In the genomic region with DNA sequence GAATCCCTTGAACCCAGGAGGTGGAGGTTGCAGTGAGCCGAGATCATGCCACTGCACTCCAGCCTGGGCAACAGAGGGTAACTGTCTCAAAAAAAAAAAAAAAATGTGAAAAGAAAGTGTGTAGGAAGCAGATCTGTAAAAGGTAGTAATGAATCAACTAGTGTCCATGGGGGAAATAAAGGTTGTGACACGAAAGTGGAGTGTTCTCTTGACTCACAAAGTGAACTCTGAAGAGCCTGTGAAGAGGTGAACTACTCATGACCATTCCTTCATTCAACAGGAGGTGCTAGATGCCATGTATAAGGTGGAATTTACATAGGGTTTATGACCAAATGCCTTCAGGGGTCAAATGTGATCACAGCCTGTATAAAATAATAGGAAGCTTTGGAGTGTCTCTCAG, we compare ENCODE assay signal across 27 cellular contexts. TPM values are rescaled to one million over a fixed set of nuclear protein-coding genes. Genes with fewer than 3 reads are reported as not detected.
DNase-seq lines count a peak whose midpoint lies in the region; FAIRE-seq and TF ChIP-seq lines count a peak whose summit lies in the region.
"Had no signal": no experiment of that assay in that cellular context is flagged by ENCODE, and none has a peak within 500 bp of the region (broad histone marks: within the 10 kb centered on the region; RNA-seq: fewer than 3 reads in every experiment).

No MANE protein-coding gene starts in this region.

- no peak for DNase-seq in activated naive CD4-positive, alpha-beta T cell treated with anti-CD3 and anti-CD28 coated beads, Interleukin-2, amount 10 ng/mL, durations not matched to agents 7 days and 5 days
- DNase-seq in OCI-LY7 (ENCODE audit: low spot score) (no peak), H1 (ENCODE audit: low read depth in 1 of 2, low spot score in 2 of 2) (no peak), progenitor cell of endocrine pancreas (ENCODE audit: low spot score, unreplicated experiment) (no peak), glomerular visceral epithelial cell (ENCODE audit: extremely low spot score) (no peak), GOT3 (lab: John Stamatoyannopoulos, UW) (no peak)
- DNase-seq: amygdala; DND-41; foreskin melanocyte; GF-D8; heart right ventricle; Karpas-422; kidney; NCI-H1417; NCI-H2029; NCI-H510A treated with DMSO at 0.1 percent for 48 hours; nucleus accumbens; sigmoid colon; stimulated activated CD4-positive, alpha-beta T cell treated with anti-CD3 and anti-CD28 coated beads, Interleukin-12 subunit alpha, Interleukin-12 subunit beta, amount 100 ng/mL, for 4 hours; stimulated activated CD4-positive, alpha-beta T cell treated with anti-CD3 and anti-CD28 coated beads, Interleukin-2, amount 100 ng/mL, for 48 hours; SW 1271; T1000; transverse colon had no signal

- no peak overlapping the region for H2BK20ac ChIP-seq in H1 (ENCODE audit: low read length)

- no peak for TF ChIP-seq POLR2A in H1 (IDR thresholded peaks at IDR 0.05; ENCODE audit: control extremely low read depth in 1 of 2, low read depth in 2 of 2, low read length in 2 of 2)

- H3K36me3 Mint-ChIP-seq in activated naive CD4-positive, alpha-beta T cell treated with anti-CD3 and anti-CD28 coated beads, Interleukin-2, amount 50 U/mL, for 24 hours, result peaks cover 15% of the 10 kb centered on the region
- peaks cover 30% of the 10 kb centered on the region for H3K36me3 Mint-ChIP-seq in activated naive CD4-positive, alpha-beta T cell treated with anti-CD3 and anti-CD28 coated beads, Interleukin-2, amount 10 ng/mL, durations not matched to agents 7 days and 5 days
- peaks cover 16% of the 10 kb centered on the region for H3K36me3 Mint-ChIP-seq in stimulated activated naive CD8-positive, alpha-beta T cell treated with anti-CD3 and anti-CD28 coated beads, Interleukin-15, Interleukin-2, amounts not matched to agents 100 ng/mL and 50 ng/mL, for 24 hours (ENCODE audit: low read depth)
- no peaks in the 10 kb centered on the region for H3K36me3 Mint-ChIP-seq in progenitor cell of endocrine pancreas (ENCODE audit: insufficient read depth)

- H2BK5ac ChIP-seq in H1 (ENCODE audit: low read depth, low read length), result no peak overlapping the region

- TF ChIP-seq RAD21 in H1 (IDR thresholded peaks at IDR 0.05 in 1 of 2, conservative IDR thresholded peaks at IDR 0.05 in 1 of 2; ENCODE audit: low read depth in 2 of 2, low read length in 2 of 2), result no peak

- TSS peak; percentile 50 for BruUV-seq in OCI-LY7 (replicated peaks; lab: Mats Ljungman, UMichigan)

- H3K36me3 ChIP-seq in OCI-LY7 (ENCODE audit: insufficient read depth, low read length) (peaks cover 34% of the 10 kb centered on the region), H1 (ENCODE audit: control insufficient read depth in 2 of 4, insufficient read depth in 4 of 4, low read length in 3 of 4) (no peaks in the 10 kb centered on the region)
- H3K36me3 ChIP-seq: heart right ventricle, prostate gland, sigmoid colon, transverse colon had no signal

- no peak overlapping the region for H4K5ac ChIP-seq in H1 (ENCODE audit: insufficient read length, low read depth, low read length)

- POLR2A ChIA-PET in OCI-LY7 (lab: Charles Lee) (interaction anchor here (0.6 to 3.1 kb wide), 5 partner anchors 8 to 235 kb away, joined by 3 to 16 read pairs (median 5); no protein-coding TSS in a partner anchor), H1 (lab: Charles Lee; ENCODE audit: partially characterized antibody) (interaction anchor here (1.2 kb wide), 1 partner anchor 9 kb away, joined by 3 read pairs; no protein-coding TSS in a partner anchor)

- peak overlapping the region; percentile 97 for H3K4ac ChIP-seq in H1 (replicated peaks; ENCODE audit: insufficient read length, low read depth, low read length)

- H3K18ac ChIP-seq in H1 (ENCODE audit: extremely low read depth, low read length), result no peak overlapping the region

- H3K9me2 ChIP-seq in OCI-LY7 (ENCODE audit: insufficient read depth, low read length), result no peaks in the 10 kb centered on the region

- H3K4me1 Mint-ChIP-seq in activated naive CD4-positive, alpha-beta T cell treated with anti-CD3 and anti-CD28 coated beads, Interleukin-2, amount 50 U/mL, for 24 hours, result peaks cover 81% of the 10 kb centered on the region
- peaks cover 10% of the 10 kb centered on the region for H3K4me1 Mint-ChIP-seq in activated naive CD4-positive, alpha-beta T cell treated with anti-CD3 and anti-CD28 coated beads, Interleukin-2, amount 10 ng/mL, durations not matched to agents 7 days and 5 days
- peaks cover 50% of the 10 kb centered on the region for H3K4me1 Mint-ChIP-seq in stimulated activated naive CD8-positive, alpha-beta T cell treated with anti-CD3 and anti-CD28 coated beads, Interleukin-15, Interleukin-2, amounts not matched to agents 100 ng/mL and 50 ng/mL, for 24 hours (ENCODE audit: low read depth)
- H3K4me1 Mint-ChIP-seq in progenitor cell of endocrine pancreas (ENCODE audit: low read depth), result peaks cover under 1% of the 10 kb centered on the region

- H3K79me2 ChIP-seq in OCI-LY7 (ENCODE audit: insufficient read depth, low read depth, low read length) (peaks cover 36% of the 10 kb centered on the region; the same call in 1 of the 2 replicates), H1 (ENCODE audit: control insufficient read depth in 1 of 2, insufficient read depth in 2 of 2, low read length in 2 of 2) (peaks cover 0 to 75% of the 10 kb centered on the region in 2 experiments; a peak in 2 of 4 replicates)

- H3K4me3 ChIP-seq in OCI-LY7 (ENCODE audit: low read depth, low read length, poor library complexity, severe bottlenecking) (no peak overlapping the region), H1 (ENCODE audit: extremely low read depth in 1 of 4, insufficient read depth in 2 of 4, low read depth in 3 of 4, low read length in 4 of 4) (no peak overlapping the region)
- H3K4me3 ChIP-seq: BLaER1 treated with 17β-estradiol and CSF1 and Interleukin-3, amounts not matched to agents 10 nM and 100 nM; heart right ventricle; prostate gland; sigmoid colon; transverse colon had no signal

- H3K23me2 ChIP-seq in H1 (ENCODE audit: low read depth, low read length), result no peaks in the 10 kb centered on the region

- H2AK5ac ChIP-seq in H1 (ENCODE audit: low read depth, low read length), result no peak overlapping the region

- TF ChIP-seq CTCF in OCI-LY7 (conservative IDR thresholded peaks at IDR 0.05; ENCODE audit: low read length) (no peak), H1 (IDR thresholded peaks at IDR 0.05; ENCODE audit: control extremely low read depth in 1 of 3, insufficient read depth in 1 of 3, low read depth in 1 of 3, low read length in 3 of 3) (no peak), progenitor cell of endocrine pancreas (IDR thresholded peaks at IDR 0.05; ENCODE audit: unreplicated experiment) (no peak)

- no peaks in the 10 kb centered on the region for H3K27me3 Mint-ChIP-seq in activated naive CD4-positive, alpha-beta T cell treated with anti-CD3 and anti-CD28 coated beads, Interleukin-2, amount 50 U/mL, for 24 hours
- no peaks in the 10 kb centered on the region for H3K27me3 Mint-ChIP-seq in activated naive CD4-positive, alpha-beta T cell treated with anti-CD3 and anti-CD28 coated beads, Interleukin-2, amount 10 ng/mL, durations not matched to agents 7 days and 5 days
- H3K27me3 Mint-ChIP-seq in stimulated activated naive CD8-positive, alpha-beta T cell treated with anti-CD3 and anti-CD28 coated beads, Interleukin-15, Interleukin-2, amounts not matched to agents 100 ng/mL and 50 ng/mL, for 24 hours, result no peaks in the 10 kb centered on the region
- no peaks in the 10 kb centered on the region for H3K27me3 Mint-ChIP-seq in progenitor cell of endocrine pancreas

- H3K9me3 ChIP-seq in OCI-LY7 (ENCODE audit: low read length) (no peaks in the 10 kb centered on the region), H1 (ENCODE audit: insufficient read depth in 2 of 2, low read depth in 1 of 2, low read length in 1 of 2) (no peaks in the 10 kb centered on the region)
- H3K9me3 ChIP-seq: heart right ventricle, prostate gland, sigmoid colon, transverse colon had no signal

- H3K9me3 Mint-ChIP-seq in activated naive CD4-positive, alpha-beta T cell treated with anti-CD3 and anti-CD28 coated beads, Interleukin-2, amount 50 U/mL, for 24 hours, result no peaks in the 10 kb centered on the region
- no peaks in the 10 kb centered on the region for H3K9me3 Mint-ChIP-seq in activated naive CD4-positive, alpha-beta T cell treated with anti-CD3 and anti-CD28 coated beads, Interleukin-2, amount 10 ng/mL, durations not matched to agents 7 days and 5 days
- no peaks in the 10 kb centered on the region for H3K9me3 Mint-ChIP-seq in stimulated activated naive CD8-positive, alpha-beta T cell treated with anti-CD3 and anti-CD28 coated beads, Interleukin-15, Interleukin-2, amounts not matched to agents 100 ng/mL and 50 ng/mL, for 24 hours
- H3K9me3 Mint-ChIP-seq in progenitor cell of endocrine pancreas (ENCODE audit: low read depth), result no peaks in the 10 kb centered on the region

- no peaks in the 10 kb centered on the region; the same call in 1 of the 2 replicates for H3K79me1 ChIP-seq in H1 (ENCODE audit: low read depth, low read length)

- H3K27me3 ChIP-seq in H1 (replicated peaks in 1 of 4; ENCODE audit: control insufficient read depth in 3 of 4, extremely low read depth in 1 of 4, insufficient read depth in 3 of 4, low read length in 3 of 4), result no peaks in the 10 kb centered on the region
- H3K27me3 ChIP-seq: BLaER1 treated with 17β-estradiol and CSF1 and Interleukin-3, amounts not matched to agents 10 nM and 100 nM; sigmoid colon; transverse colon had no signal

- H4K91ac ChIP-seq in H1 (replicated peaks; ENCODE audit: insufficient read length, low read length), result no peak overlapping the region

- peak overlapping the region; percentile 63 for H3K27ac Mint-ChIP-seq in activated naive CD4-positive, alpha-beta T cell treated with anti-CD3 and anti-CD28 coated beads, Interleukin-2, amount 50 U/mL, for 24 hours
- H3K27ac Mint-ChIP-seq in activated naive CD4-positive, alpha-beta T cell treated with anti-CD3 and anti-CD28 coated beads, Interleukin-2, amount 10 ng/mL, durations not matched to agents 7 days and 5 days, result no peak overlapping the region
- H3K27ac Mint-ChIP-seq in stimulated activated naive CD8-positive, alpha-beta T cell treated with anti-CD3 and anti-CD28 coated beads, Interleukin-15, Interleukin-2, amounts not matched to agents 100 ng/mL and 50 ng/mL, for 24 hours, result peak overlapping the region; percentile 32
- H3K27ac Mint-ChIP-seq in progenitor cell of endocrine pancreas, result no peak overlapping the region

- H3K27ac ChIP-seq in OCI-LY7 (ENCODE audit: low read depth, low read length, poor library complexity, severe bottlenecking) (no peak overlapping the region), H1 (ENCODE audit: low read depth, low read length) (no peak overlapping the region)
- H3K27ac ChIP-seq: BLaER1 treated with 17β-estradiol and CSF1 and Interleukin-3, amounts not matched to agents 10 nM and 100 nM; heart right ventricle; sigmoid colon; transverse colon had no signal

- H2BK120ac ChIP-seq in H1 (replicated peaks; ENCODE audit: low read depth, low read length), result no peak overlapping the region

- WGBS in H1 (ENCODE audit: extremely low coverage in 1 of 2, insufficient coverage in 1 of 2, insufficient read length in 1 of 2, insufficient replicate concordance in 2 of 2, low coverage in 1 of 2, low lambda C conversion rate in 2 of 2, missing lambda C conversion rate in 1 of 2), 2 experiments, result 84% methylated on average over 2 of the region's 2 CpGs; no CpG with 5 or more reads in 1 of the 2 experiments

- no peak overlapping the region for H3K56ac ChIP-seq in H1 (replicated peaks; ENCODE audit: insufficient read length, low read depth, low read length)

- H3K14ac ChIP-seq in H1 (ENCODE audit: insufficient read length), result no peak overlapping the region

- no peak for TF ChIP-seq EP300 in H1 (IDR thresholded peaks at IDR 0.05; ENCODE audit: borderline replicate concordance in 1 of 2, low read depth in 2 of 2, low read length in 2 of 2)

- H3K4me2 ChIP-seq in OCI-LY7 (ENCODE audit: low read length) (no peak overlapping the region), H1 (ENCODE audit: insufficient read depth in 1 of 2, low read depth in 2 of 2, low read length in 2 of 2) (no peak overlapping the region)

- H2BK12ac ChIP-seq in H1 (ENCODE audit: low read depth, low read length), result no peak overlapping the region

- H2AFZ ChIP-seq in OCI-LY7 (ENCODE audit: low read length) (no peak overlapping the region), H1 (ENCODE audit: low read length) (no peak overlapping the region)

- no peak overlapping the region for H4K8ac ChIP-seq in H1 (ENCODE audit: extremely low read depth, insufficient read depth, low read length)

- intact Hi-C loops in OCI-LY7 (cut with micrococcal nuclease; ENCODE audit: unreplicated experiment), result no loop called here

- CTCF ChIA-PET in activated naive CD4-positive, alpha-beta T cell treated with anti-CD3 and anti-CD28 coated beads, Interleukin-2, amount 10 ng/mL, durations not matched to agents 7 days and 5 days (lab: Charles Lee), result no interaction called here
- CTCF ChIA-PET in OCI-LY7 (lab: Charles Lee; ENCODE audit: unreplicated experiment), result no interaction called here
- CTCF ChIA-PET in H1 (lab: Charles Lee; ENCODE audit: partially characterized antibody), result interaction anchor here (0.9 to 1.7 kb wide), 9 partner anchors 10 to 225 kb away, joined by 3 to 5 read pairs (median 3); a partner anchor contains a TSS

- H3K4me1 ChIP-seq in OCI-LY7 (ENCODE audit: insufficient read depth, low read length, poor library complexity, severe bottlenecking), result peaks cover 5% of the 10 kb centered on the region
- peaks cover 0 to 6% (median 0%) of the 10 kb centered on the region in 4 experiments; a peak in 2 of 7 replicates for H3K4me1 ChIP-seq in H1 (replicated peaks in 1 of 4; ENCODE audit: control insufficient read depth in 3 of 4, insufficient read depth in 4 of 4, low read length in 3 of 4)
- H3K4me1 ChIP-seq: heart right ventricle, sigmoid colon had no signal

- FAIRE-seq in H1 (lab: Jason Lieb, UNC), result no peak
- FAIRE-seq: kidney had no signal

- no peak overlapping the region for H3K9ac ChIP-seq in H1 (replicated peaks in 1 of 4; ENCODE audit: extremely low read depth in 1 of 4, low read depth in 3 of 4, low read length in 3 of 4)
- H3K9ac ChIP-seq: BLaER1 treated with 17β-estradiol and CSF1 and Interleukin-3, amounts not matched to agents 10 nM and 100 nM had no signal

- peak overlapping the region; percentile 3 for H3K4me3 Mint-ChIP-seq in activated naive CD4-positive, alpha-beta T cell treated with anti-CD3 and anti-CD28 coated beads, Interleukin-2, amount 50 U/mL, for 24 hours
- no peak overlapping the region for H3K4me3 Mint-ChIP-seq in activated naive CD4-positive, alpha-beta T cell treated with anti-CD3 and anti-CD28 coated beads, Interleukin-2, amount 10 ng/mL, durations not matched to agents 7 days and 5 days
- no peak overlapping the region for H3K4me3 Mint-ChIP-seq in stimulated activated naive CD8-positive, alpha-beta T cell treated with anti-CD3 and anti-CD28 coated beads, Interleukin-15, Interleukin-2, amounts not matched to agents 100 ng/mL and 50 ng/mL, for 24 hours
- no peak overlapping the region for H3K4me3 Mint-ChIP-seq in progenitor cell of endocrine pancreas (ENCODE audit: low read depth)

- H4K20me1 ChIP-seq in OCI-LY7 (ENCODE audit: insufficient read depth, low read length) (0 out of 2 replicates have a peak, but pooled peaks cover 6% of the 10 kb centered on the region), H1 (replicated peaks in 1 of 2; ENCODE audit: control insufficient read depth in 1 of 2, insufficient read depth in 2 of 2, low read length in 2 of 2) (no peaks in the 10 kb centered on the region)

- H2BK15ac ChIP-seq in H1 (ENCODE audit: low read length), result no peak overlapping the region

- H3K23ac ChIP-seq in H1 (ENCODE audit: insufficient read length), result no peak overlapping the region

RNA-seq across cellular contexts. Expression of a gene that starts 12.8 kb away (rescaled TPM):
- 30.0 and 49.9 TPM in 2 replicates for total RNA-seq in OCI-LY7 (2014; rRNA removed; shearing (Covaris generic))
- total RNA-seq in OCI-LY7 (2022) (48.7 and 50.2 TPM in 2 replicates), progenitor cell of endocrine pancreas (16.7 and 17.2 TPM in 2 replicates)
- total RNA-seq in H1 (2021; fragmentation: NEBNext Ultra II Directional; extraction: Animal tissue kit (Norgen Biotek cat#: 25700)), result 57.7 and 66.0 TPM in 2 replicates
- polyA plus RNA-seq in H1 (2011; rRNA removed), result 11.6 and 19.7 TPM in 2 replicates
- 26.3 TPM for polyA plus RNA-seq in H1 (2011; cell fraction: cytosol; rRNA removed)
- polyA plus RNA-seq in H1 (2011; cell fraction: nucleus; rRNA removed), result 37.1 TPM
- polyA plus RNA-seq in H1 (2012, experiment 1 of 2), result 41.4 to 77.2 TPM (median 44.6 TPM) in 4 replicates
- polyA plus RNA-seq in H1 (2012, experiment 2 of 2), result 3.8 TPM
- polyA plus RNA-seq in H1 (2013, experiment 1 of 2), result 125 TPM
- polyA plus RNA-seq in H1 (2013, experiment 2 of 2), result 128 TPM
- 42.2 and 91.4 TPM in 2 replicates for polyA minus RNA-seq in H1 (2011; rRNA and poly(A)+ RNA removed)
- polyA minus RNA-seq in H1 (2011; cell fraction: cytosol; rRNA and poly(A)+ RNA removed), result 35.8 TPM
- polyA minus RNA-seq in H1 (2011; cell fraction: nucleus; rRNA and poly(A)+ RNA removed), result 40.6 TPM

Comparison
In these comparisons a context has a peak if more than half of its experiments do, and no peak if none do; other contexts are left out.
1. H3K27ac Mint-ChIP-seq: peak in activated naive CD4-positive, alpha-beta T cell treated with anti-CD3 and anti-CD28 coated beads, Interleukin-2, amount 50 U/mL, for 24 hours (single experiment) and stimulated activated naive CD8-positive, alpha-beta T cell treated with anti-CD3 and anti-CD28 coated beads, Interleukin-15, Interleukin-2, amounts not matched to agents 100 ng/mL and 50 ng/mL, for 24 hours (single experiment); none in activated naive CD4-positive, alpha-beta T cell treated with anti-CD3 and anti-CD28 coated beads, Interleukin-2, amount 10 ng/mL, durations not matched to agents 7 days and 5 days (single experiment) and progenitor cell of endocrine pancreas (single experiment).